In the genomic region with DNA sequence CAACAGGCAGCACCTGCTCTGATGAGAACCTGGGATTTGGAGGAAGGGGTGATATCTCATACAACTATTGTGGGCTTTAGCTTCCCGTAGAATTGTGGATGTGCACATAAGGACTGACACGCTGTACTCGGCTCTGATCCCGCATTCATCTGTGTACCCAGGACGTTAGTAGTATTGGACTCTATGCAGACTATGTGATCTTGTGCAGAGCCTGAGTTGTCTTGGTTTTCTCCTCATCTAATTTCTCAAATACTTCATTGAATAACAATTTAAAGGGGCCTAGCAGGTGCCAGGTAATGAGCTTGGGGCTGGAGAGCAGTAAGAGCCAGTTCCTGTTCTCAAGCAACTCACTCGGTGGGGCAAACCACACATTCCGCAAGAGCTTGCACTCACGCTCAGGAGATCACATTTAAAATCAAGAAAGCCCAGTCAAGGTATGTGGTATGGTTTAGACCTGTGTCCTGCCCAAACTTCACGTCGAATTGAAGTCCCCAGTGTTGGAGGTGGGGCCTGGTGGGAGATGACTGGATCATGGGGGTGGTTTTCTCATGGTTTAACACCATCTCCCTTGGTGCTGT, we compare ENCODE assay signal across 14 cellular contexts. TPM values are rescaled to one million over a fixed set of nuclear protein-coding genes. Genes with fewer than 3 reads are reported as not detected.
DNase-seq lines count a peak whose midpoint lies in the region; ATAC-seq, FAIRE-seq and TF ChIP-seq lines count a peak whose summit lies in the region.
"Had no signal": no experiment of that assay in that cellular context is flagged by ENCODE, and none has a peak within 500 bp of the region (broad histone marks: within the 10 kb centered on the region; RNA-seq: fewer than 3 reads in every experiment).

No MANE protein-coding gene starts in this region.

- H3K4me1 ChIP-seq in GM23248 (ENCODE audit: insufficient read depth) (peaks cover 13% of the 10 kb centered on the region), SK-N-SH (ENCODE audit: control insufficient read depth in 1 of 2, insufficient read depth in 2 of 2, low read depth in 1 of 2, low read length in 1 of 2) (peaks cover 0 to 3% of the 10 kb centered on the region in 2 experiments; a peak in 1 of 4 replicates), heart left ventricle (peaks cover 4 to 49% (median 35%) of the 10 kb centered on the region in 12 donors)

- H3K9me3 ChIP-seq in GM23248 (ENCODE audit: low read depth) (no peaks in the 10 kb centered on the region), SK-N-SH (no peaks in the 10 kb centered on the region), heart left ventricle (no peaks in the 10 kb centered on the region)
- H3K9me3 ChIP-seq: MG63 had no signal

- POLR2A ChIA-PET in SK-N-SH (lab: Yijun Ruan, JAX), result no interaction called here

- peak overlapping the region; percentile 67 for H3K27ac ChIP-seq in GM23248
- H3K27ac ChIP-seq in SK-N-SH (ENCODE audit: low read depth in 2 of 2, low read length in 1 of 2), result peak overlapping the region; percentile 50 to 64
- H3K27ac ChIP-seq in heart left ventricle, result peak overlapping the region in 11 of 12 donors; percentile 71 to 87 (median 84)
- H3K27ac ChIP-seq: HL-60, SK-N-MC had no signal

- WGBS in GM23248 (ENCODE audit: low coverage in 1 of 2, low lambda C conversion rate in 2 of 2, missing lambda C conversion rate in 2 of 2), 2 experiments, result 80 to 82% methylated on average over 10 of the region's 10 CpGs
- 94% methylated on average over 9 of the region's 10 CpGs for WGBS in SK-N-SH (ENCODE audit: low lambda C conversion rate)
- WGBS in heart left ventricle, 4 donors, result 74 to 91% (median 84%) methylated on average over 10 of the region's 10 CpGs

- no peak for TF ChIP-seq EP300 in SK-N-SH (IDR thresholded peaks at IDR 0.05; ENCODE audit: borderline replicate concordance in 1 of 2, low read depth in 1 of 2, low read length in 1 of 2)

- CTCF ChIA-PET in SK-N-SH (lab: Yijun Ruan, JAX), result interaction anchor here (0.7 to 1.8 kb wide), 3 partner anchors 9 to 538 kb away, joined by 3 to 14 read pairs (median 3); no protein-coding TSS in a partner anchor

- in situ Hi-C loops in GM23248 (cut with MboI), result no loop called here

- FAIRE-seq in GM19239 (lab: Jason Lieb, UNC), result no peak

- intact Hi-C loops in heart left ventricle (cut with DNase I), result no loop called here

- TF ChIP-seq RAD21 in SK-N-SH (IDR thresholded peaks at IDR 0.05; ENCODE audit: low read length), result no peak

- peaks cover 22% of the 10 kb centered on the region for H3K79me2 ChIP-seq in GM23248 (ENCODE audit: insufficient read depth)
- H3K79me2 ChIP-seq in SK-N-SH (ENCODE audit: insufficient read depth), result 0 out of 2 replicates have a peak, but pooled peaks cover 4% of the 10 kb centered on the region

- H4K20me1 ChIP-seq in GM23248 (ENCODE audit: insufficient read depth) (no peaks in the 10 kb centered on the region), SK-N-SH (ENCODE audit: insufficient read depth) (no peaks in the 10 kb centered on the region)

- ATAC-seq in heart left ventricle, result peak; percentile 11 to 25 (median 20)
- ATAC-seq in HG02870 (IDR thresholded peaks at IDR 0.05; ENCODE audit: unreplicated experiment), result no peak
- ATAC-seq in HG02973 (IDR thresholded peaks at IDR 0.05; ENCODE audit: unreplicated experiment), result no peak
- no peak for ATAC-seq in HG03457 (IDR thresholded peaks at IDR 0.05; ENCODE audit: unreplicated experiment)

- H3K27me3 ChIP-seq in GM23248 (replicated peaks; ENCODE audit: insufficient read depth) (no peaks in the 10 kb centered on the region), SK-N-SH (ENCODE audit: insufficient read depth) (no peaks in the 10 kb centered on the region), heart left ventricle (no peaks in the 10 kb centered on the region)
- H3K27me3 ChIP-seq: MG63 had no signal

- H3K9ac ChIP-seq in GM23248 (0 out of 2 replicates have a peak overlapping the region, but pooled peaks have one; percentile 10), SK-N-SH (no peak overlapping the region)

- no peak for TF ChIP-seq CTCF in SK-N-SH (IDR thresholded peaks at IDR 0.05)
- no peak for TF ChIP-seq CTCF in heart left ventricle (IDR thresholded peaks at IDR 0.05)

- H3K9me2 ChIP-seq in GM23248 (ENCODE audit: insufficient read depth) (no peaks in the 10 kb centered on the region), SK-N-SH (no peaks in the 10 kb centered on the region)

- H2AFZ ChIP-seq in GM23248, result peak overlapping the region; percentile 53; the same call in 1 of the 2 replicates
- H2AFZ ChIP-seq in SK-N-SH (ENCODE audit: low read depth), result no peak overlapping the region

- DNase-seq in GM23248 (no peak), SK-N-SH (no peak), heart left ventricle (no peak), renal cortical epithelial cell (ENCODE audit: low read depth) (peak; percentile 77), GM19239 (ENCODE audit: insufficient read length, low spot score) (no peak)
- DNase-seq: activated CD4-positive, alpha-beta T cell treated with anti-CD3 and anti-CD28 coated beads for 48 hours; AML-193; NCI-H524 treated with DMSO at 0.1 percent for 48 hours had no signal

- H3K4me3 ChIP-seq in GM23248 (no peak overlapping the region), SK-N-SH (ENCODE audit: low read depth in 2 of 2, low read length in 1 of 2) (no peak overlapping the region), heart left ventricle (peak overlapping the region in 5 of 12 donors; percentile 6 to 24 (median 18))
- H3K4me3 ChIP-seq: MG63, SK-N-MC had no signal

- peak overlapping the region; percentile 37 for H3K4me2 ChIP-seq in GM23248 (ENCODE audit: unreplicated experiment)
- H3K4me2 ChIP-seq in SK-N-SH, result peak overlapping the region; percentile 69; the same call in 1 of the 2 replicates

- H3F3A ChIP-seq in GM23248 (ENCODE audit: insufficient read depth) (peaks cover 35% of the 10 kb centered on the region), SK-N-SH (replicated peaks; ENCODE audit: insufficient read depth) (peaks cover 25% of the 10 kb centered on the region)

- no peak for TF ChIP-seq POLR2A in heart left ventricle (IDR thresholded peaks at IDR 0.05)

- H3K36me3 ChIP-seq in GM23248 (ENCODE audit: low read depth) (peaks cover 18% of the 10 kb centered on the region), SK-N-SH (replicated peaks in 1 of 2; ENCODE audit: control insufficient read depth in 1 of 2, insufficient read depth in 2 of 2, low read length in 1 of 2) (peaks cover 29 to 32% of the 10 kb centered on the region in 2 experiments), heart left ventricle (peaks cover 0 to 43% (median 39%) of the 10 kb centered on the region in 9 donors)

TF ChIP-seq in SK-N-SH, 30 proteins besides CTCF, POLR2A, EP300 and RAD21:
- no peak for TF ChIP-seq GABPA (IDR thresholded peaks at IDR 0.05; ENCODE audit: low read depth)
- TF ChIP-seq, protein P1, sequence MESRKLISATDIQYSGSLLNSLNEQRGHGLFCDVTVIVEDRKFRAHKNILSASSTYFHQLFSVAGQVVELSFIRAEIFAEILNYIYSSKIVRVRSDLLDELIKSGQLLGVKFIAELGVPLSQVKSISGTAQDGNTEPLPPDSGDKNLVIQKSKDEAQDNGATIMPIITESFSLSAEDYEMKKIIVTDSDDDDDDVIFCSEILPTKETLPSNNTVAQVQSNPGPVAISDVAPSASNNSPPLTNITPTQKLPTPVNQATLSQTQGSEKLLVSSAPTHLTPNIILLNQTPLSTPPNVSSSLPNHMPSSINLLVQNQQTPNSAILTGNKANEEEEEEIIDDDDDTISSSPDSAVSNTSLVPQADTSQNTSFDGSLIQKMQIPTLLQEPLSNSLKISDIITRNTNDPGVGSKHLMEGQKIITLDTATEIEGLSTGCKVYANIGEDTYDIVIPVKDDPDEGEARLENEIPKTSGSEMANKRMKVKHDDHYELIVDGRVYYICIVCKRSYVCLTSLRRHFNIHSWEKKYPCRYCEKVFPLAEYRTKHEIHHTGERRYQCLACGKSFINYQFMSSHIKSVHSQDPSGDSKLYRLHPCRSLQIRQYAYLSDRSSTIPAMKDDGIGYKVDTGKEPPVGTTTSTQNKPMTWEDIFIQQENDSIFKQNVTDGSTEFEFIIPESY (IDR thresholded peaks at IDR 0.05; ENCODE audit: borderline replicate concordance, low read depth), result no peak
- no peak for TF ChIP-seq NRF1 (IDR thresholded peaks at IDR 0.05; ENCODE audit: low read depth, low read length)

RNA-seq across cellular contexts. Expression of gene C5orf15, which starts 14.8 kb away (rescaled TPM):
- 126 and 128 TPM in 2 replicates for total RNA-seq in GM23248 (2014; rRNA removed; shearing (Covaris generic))
- polyA plus RNA-seq in GM23248 (2016; fragmentation: Nextera tagmentation; extraction: Ambion mirVana) (121 and 122 TPM in 2 replicates), SK-N-SH (2012; rRNA removed) (81.0 and 106 TPM in 2 replicates), heart left ventricle (10 to 100 TPM; 15.8 to 35.8 TPM)
- 99.4 and 101 TPM in 2 replicates for polyA plus RNA-seq in SK-N-SH (2012; cell fraction: cytosol; rRNA removed)
- polyA plus RNA-seq in SK-N-SH (2012; cell fraction: nucleus; rRNA removed), result 17.5 and 54.9 TPM in 2 replicates
- total RNA-seq in heart left ventricle (10 to 100 TPM; 30.9 to 68.6 (median 37.1) TPM), renal cortical epithelial cell (124 and 165 TPM in 2 replicates)

RNA-seq across cellular contexts. Expression of gene VDAC1, which starts 51.1 kb away (rescaled TPM):
- total RNA-seq in GM23248 (2014; rRNA removed; shearing (Covaris generic)), result 329 and 332 TPM in 2 replicates
- polyA plus RNA-seq in GM23248 (2016; fragmentation: Nextera tagmentation; extraction: Ambion mirVana), result 318 and 337 TPM in 2 replicates
- polyA plus RNA-seq in SK-N-SH (2012; rRNA removed), result 155 and 166 TPM in 2 replicates
- polyA plus RNA-seq in SK-N-SH (2012; cell fraction: cytosol; rRNA removed), result 216 and 238 TPM in 2 replicates
- polyA plus RNA-seq in SK-N-SH (2012; cell fraction: nucleus; rRNA removed), result 77.0 and 124 TPM in 2 replicates
- total RNA-seq in heart left ventricle, result 100 to 1,000 TPM; 379 to 596 (median 548) TPM
- polyA plus RNA-seq in heart left ventricle, result 100 to 1,000 TPM; 421 to 430 TPM
- total RNA-seq in renal cortical epithelial cell, result 517 and 628 TPM in 2 replicates

Comparison
In these comparisons a context has a peak if more than half of its experiments do, and no peak if none do; other contexts are left out.
1. ATAC-seq: peak in heart left ventricle (4 of 4); none in HG02870 (single experiment), HG02973 (single experiment) and HG03457 (single experiment).
2. Peak in every context shown above with its lines, with median percentiles within 50 percentile points of each other: H3K27ac ChIP-seq.